ENCODE assay signal across 9 cellular contexts in genomic region chr19:4108767-4109625, GRCh38. TPM values are rescaled to one million over a fixed set of nuclear protein-coding genes. Genes with fewer than 3 reads are reported as not detected.
DNase-seq lines count a peak whose midpoint lies in the region; ATAC-seq, FAIRE-seq and TF ChIP-seq lines count a peak whose summit lies in the region.
"Had no signal": no experiment of that assay in that cellular context is flagged by ENCODE, and none has a peak within 500 bp of the region (broad histone marks: within the 10 kb centered on the region; RNA-seq: fewer than 3 reads in every experiment).

No MANE protein-coding gene starts in this region.

- no peaks in the 10 kb centered on the region for H3K27me3 ChIP-seq in right atrium auricular region

- H3K4me1 ChIP-seq in right atrium auricular region = peaks cover 0 to 22% of the 10 kb centered on the region in 2 donors

- H3K36me3 Mint-ChIP-seq in IgD-negative memory B cell = peaks cover 4% of the 10 kb centered on the region

- FAIRE-seq in urothelium cell line (lab: Jason Lieb, UNC) = no peak
- FAIRE-seq: endothelial cell of umbilical vein had no signal

- H3K36me3 ChIP-seq in right atrium auricular region = peaks cover 56% of the 10 kb centered on the region

- DNase-seq in GM19238 (ENCODE audit: insufficient read length, low spot score) (peak; percentile 79), activated T-cell treated with anti-CD3 and anti-CD28 coated beads for 48 hours (ENCODE audit: low read depth) (peak; percentile 47), right atrium auricular region (ENCODE audit: low spot score) (no peak), hypothalamus (lab: John Stamatoyannopoulos, UW) (no peak), urothelium cell line (ENCODE audit: low spot score) (no peak)
- DNase-seq in stimulated activated CD4-positive, alpha-beta T cell treated with anti-CD3 and anti-CD28 coated beads, Interleukin-12 subunit alpha, Interleukin-12 subunit beta, amount 100 ng/mL, for 48 hours (ENCODE audit: low read depth in 2 of 3, low spot score in 1 of 3) = peak in 2 of 3 donors; percentile 33 to 40

- H3K4me3 Mint-ChIP-seq in IgD-negative memory B cell = peak overlapping the region; percentile 67 to 93 (median 76)

- peak overlapping the region; percentile 95 to 97 (median 97) for H3K27ac Mint-ChIP-seq in IgD-negative memory B cell

- no peaks in the 10 kb centered on the region for H3K9me3 Mint-ChIP-seq in IgD-negative memory B cell

- H3K27me3 Mint-ChIP-seq in IgD-negative memory B cell = no peaks in the 10 kb centered on the region

- H3K4me3 ChIP-seq in right atrium auricular region = no peak overlapping the region

- no peaks in the 10 kb centered on the region for H3K9me3 ChIP-seq in right atrium auricular region

- peaks cover 19 to 24% (median 22%) of the 10 kb centered on the region in 3 donors for H3K4me1 Mint-ChIP-seq in IgD-negative memory B cell

- TF ChIP-seq CTCF in right atrium auricular region (IDR thresholded peaks at IDR 0.05) = no peak

- no peak overlapping the region for H3K27ac ChIP-seq in right atrium auricular region

- no peak for ATAC-seq in HG02970 (IDR thresholded peaks at IDR 0.05; ENCODE audit: low FRiP score, unreplicated experiment)

RNA-seq across cellular contexts. Expression of gene MAP2K2, which starts 14.9 kb away (rescaled TPM):
- 69.1 TPM for polyA plus RNA-seq in IgD-negative memory B cell
- total RNA-seq in right atrium auricular region = 10 to 100 TPM; 82.2 to 97.4 TPM

RNA-seq across cellular contexts. Expression of gene ZBTB7A, which starts 42.3 kb away (rescaled TPM):
- 75.7 TPM for polyA plus RNA-seq in IgD-negative memory B cell
- 10 to 100 TPM; 33.8 to 50.0 TPM for total RNA-seq in right atrium auricular region

RNA-seq across cellular contexts. Expression of gene CREB3L3, which starts 44.4 kb away (rescaled TPM):
- not detected for polyA plus RNA-seq in IgD-negative memory B cell
- not detected for total RNA-seq in right atrium auricular region
- total RNA-seq: endothelial cell of umbilical vein had no signal
- polyA plus RNA-seq: endothelial cell of umbilical vein had no signal

Comparison
In these comparisons a context has a peak if more than half of its experiments do, and no peak if none do; other contexts are left out.
1. DNase-seq: peak in GM19238 (single experiment), activated T-cell treated with anti-CD3 and anti-CD28 coated beads for 48 hours (single experiment) and stimulated activated CD4-positive, alpha-beta T cell treated with anti-CD3 and anti-CD28 coated beads, Interleukin-12 subunit alpha, Interleukin-12 subunit beta, amount 100 ng/mL, for 48 hours (2 of 3); none in right atrium auricular region (single experiment), hypothalamus (0 of 51) and urothelium cell line (single experiment).